Comparison of ENCODE assay signal across 8 cellular contexts in genomic region chr5:169701910-169702451, GRCh38.
DNase-seq lines count a peak whose midpoint lies in the region; ATAC-seq and TF ChIP-seq lines count a peak whose summit lies in the region.

No MANE protein-coding gene starts in this region.

- H3K4me3 ChIP-seq in GM12875 (ENCODE audit: low read depth, low read length) (no peak overlapping the region), left ventricle myocardium inferior (no peak overlapping the region)

- H3K36me3 ChIP-seq in left ventricle myocardium inferior: no peaks in the 10 kb centered on the region

- no peaks in the 10 kb centered on the region for H3K9me3 ChIP-seq in left ventricle myocardium inferior (replicated peaks)

- no peak overlapping the region for H3K27ac ChIP-seq in 22Rv1
- H3K27ac ChIP-seq in left ventricle myocardium inferior (replicated peaks): no peak overlapping the region

- intact Hi-C loops in left ventricle myocardium inferior (cut with micrococcal nuclease): loop anchor here (10.0 kb wide), 1 partner anchor 283 kb away; the partner anchor contains the start of gene INSYN2B

- peak; percentile 59 for ATAC-seq in SK-N-SH treated with all-trans-retinoic acid at 6 μM for 48 hours
- ATAC-seq in HG02870 (IDR thresholded peaks at IDR 0.05; ENCODE audit: unreplicated experiment): no peak
- no peak for ATAC-seq in GM21619 (IDR thresholded peaks at IDR 0.05; ENCODE audit: unreplicated experiment)
- no peak for ATAC-seq in HG03439 (IDR thresholded peaks at IDR 0.05; ENCODE audit: unreplicated experiment)
- no peak for ATAC-seq in GM21786 (IDR thresholded peaks at IDR 0.05; ENCODE audit: unreplicated experiment)

- no peaks in the 10 kb centered on the region for H3K4me1 ChIP-seq in left ventricle myocardium inferior

- DNase-seq in left ventricle myocardium inferior: no peak

- peak; percentile 23 for TF ChIP-seq CTCF in 22Rv1 (IDR thresholded peaks at IDR 0.05)
- TF ChIP-seq CTCF in GM12875 (IDR thresholded peaks at IDR 0.05; ENCODE audit: borderline replicate concordance, insufficient read depth, low read depth, low read length): 0 out of 2 replicates have a peak, but pooled peaks have one; percentile 4
- TF ChIP-seq CTCF in left ventricle myocardium inferior (IDR thresholded peaks at IDR 0.05; ENCODE audit: borderline replicate concordance): peak; percentile 66

- peaks cover 12% of the 10 kb centered on the region for H3K27me3 ChIP-seq in left ventricle myocardium inferior (ENCODE audit: low read depth)

TF ChIP-seq in SK-N-SH treated with all-trans-retinoic acid at 6 μM for 48 hours, 23 proteins besides CTCF, POLR2A, EP300 and RAD21:
- TF ChIP-seq RARB (CRISPR knock-in tag; IDR thresholded peaks at IDR 0.05) (no peak), CSDC2 (CRISPR knock-in tag; IDR thresholded peaks at IDR 0.05) (no peak), ZNF8 (CRISPR knock-in tag; IDR thresholded peaks at IDR 0.05) (no peak), ESRRG (CRISPR knock-in tag; IDR thresholded peaks at IDR 0.05) (no peak), PPARA (CRISPR knock-in tag; IDR thresholded peaks at IDR 0.05; ENCODE audit: borderline replicate concordance) (no peak), TOX (CRISPR knock-in tag; IDR thresholded peaks at IDR 0.05; ENCODE audit: borderline replicate concordance) (no peak), BACH2 (CRISPR knock-in tag; IDR thresholded peaks at IDR 0.05; ENCODE audit: borderline replicate concordance) (no peak), CREB5 (CRISPR knock-in tag; IDR thresholded peaks at IDR 0.05; ENCODE audit: low read depth) (no peak), ZFP3 (CRISPR knock-in tag; IDR thresholded peaks at IDR 0.05) (no peak), GLIS3 (CRISPR knock-in tag; IDR thresholded peaks at IDR 0.05) (no peak), POU6F1 (CRISPR knock-in tag; IDR thresholded peaks at IDR 0.05; ENCODE audit: borderline replicate concordance, low read depth) (no peak), ZNF70 (CRISPR knock-in tag; IDR thresholded peaks at IDR 0.05) (no peak), ISL1 (CRISPR knock-in tag; IDR thresholded peaks at IDR 0.05) (no peak), ZFP30 (CRISPR knock-in tag; IDR thresholded peaks at IDR 0.05) (no peak), TSHZ2 (CRISPR knock-in tag; IDR thresholded peaks at IDR 0.05) (no peak), PATZ1 (CRISPR knock-in tag; IDR thresholded peaks at IDR 0.05; ENCODE audit: borderline replicate concordance) (no peak), ARNTL (CRISPR knock-in tag; IDR thresholded peaks at IDR 0.05; ENCODE audit: borderline replicate concordance, low read depth) (no peak)

Comparison
In these comparisons a context has a peak if more than half of its experiments do, and no peak if none do; other contexts are left out.
1. CTCF ChIP-seq: peak in every context shown above with its lines; median percentile 66 in left ventricle myocardium inferior; 23 in 22Rv1; 4 in GM12875.